In the genomic region with DNA sequence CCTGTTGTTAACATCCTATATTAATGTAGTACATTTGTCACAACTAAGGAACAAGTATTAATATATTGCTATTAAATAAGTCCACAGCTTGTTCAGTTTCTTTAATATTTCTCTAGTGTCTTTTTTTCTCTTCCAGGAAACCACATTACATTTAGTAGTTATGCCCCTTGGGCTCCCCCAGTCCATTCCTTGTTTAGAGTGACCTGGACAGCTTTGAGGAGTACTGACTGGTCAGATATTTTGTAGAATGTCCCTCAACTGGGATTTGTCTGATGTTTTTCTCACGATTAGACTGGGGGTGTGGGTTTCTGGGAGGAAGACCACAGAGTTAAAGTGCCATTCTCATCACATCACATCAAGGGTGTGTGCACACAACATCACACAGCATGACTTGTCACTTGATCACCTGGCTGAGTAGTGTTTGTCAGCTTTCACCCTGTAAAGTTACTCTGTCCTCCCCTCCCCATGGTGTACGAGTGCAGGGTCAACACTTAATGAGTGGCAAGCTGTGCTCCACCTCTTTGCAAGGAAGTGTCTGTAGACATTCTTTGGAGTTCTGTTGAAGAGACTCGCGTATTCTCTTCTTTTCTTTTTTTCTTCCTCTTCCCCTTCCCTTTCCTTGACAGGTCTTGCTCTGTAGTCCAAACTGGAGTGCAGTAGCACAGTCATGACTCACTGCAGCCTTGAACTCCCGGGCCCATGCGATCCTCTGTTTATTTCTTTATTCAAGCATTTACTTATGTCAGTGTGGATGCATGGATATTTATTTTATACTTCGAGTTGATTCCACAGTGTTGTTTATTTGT, we compare ENCODE assay signal across 16 cellular contexts. TPM values are rescaled to one million over a fixed set of nuclear protein-coding genes. Genes with fewer than 3 reads are reported as not detected.
DNase-seq lines count a peak whose midpoint lies in the region; ATAC-seq and TF ChIP-seq lines count a peak whose summit lies in the region.
"Had no signal": no experiment of that assay in that cellular context is flagged by ENCODE, and none has a peak within 500 bp of the region (broad histone marks: within the 10 kb centered on the region; RNA-seq: fewer than 3 reads in every experiment).

No MANE protein-coding gene starts in this region.

- H3K9me3 ChIP-seq in endodermal cell (ENCODE audit: control insufficient read depth, low read length), result no peaks in the 10 kb centered on the region
- H3K9me3 ChIP-seq: esophagus muscularis mucosa, Peyer's patch, sigmoid colon had no signal

- H3K4me3 ChIP-seq in endodermal cell (ENCODE audit: low read length), result no peak overlapping the region
- H3K4me3 ChIP-seq: esophagus muscularis mucosa, Peyer's patch, sigmoid colon had no signal

- H3K27ac ChIP-seq in endodermal cell (ENCODE audit: low read depth, low read length), result no peak overlapping the region
- H3K27ac ChIP-seq: esophagus muscularis mucosa, sigmoid colon had no signal

- H3K4me3 Mint-ChIP-seq in endodermal cell (no peak overlapping the region), mesothelial cell of epicardium (no peak overlapping the region)
- H3K4me3 Mint-ChIP-seq: central memory CD8-positive, alpha-beta T cell; T-helper 17 cell had no signal

- H3K27me3 Mint-ChIP-seq in endodermal cell (ENCODE audit: insufficient read depth) (no peaks in the 10 kb centered on the region), mesothelial cell of epicardium (ENCODE audit: low read depth) (no peaks in the 10 kb centered on the region)
- H3K27me3 Mint-ChIP-seq: central memory CD8-positive, alpha-beta T cell; T-helper 17 cell had no signal

- no peak overlapping the region for H3K9ac ChIP-seq in endodermal cell (ENCODE audit: extremely low read depth, low read length, poor library complexity, severe bottlenecking)

- H3K36me3 Mint-ChIP-seq in endodermal cell (ENCODE audit: low read depth) (peaks cover 10% of the 10 kb centered on the region), mesothelial cell of epicardium (peaks cover 4% of the 10 kb centered on the region)

- DNase-seq in Daoy (ENCODE audit: low read depth) (peak; percentile 22), HT1080 (ENCODE audit: low read depth) (peak; percentile 14), endodermal cell (no peak), mesothelial cell of epicardium (ENCODE audit: low spot score in 2 of 2, unreplicated experiment in 2 of 2) (no peak), AG20443 (ENCODE audit: low spot score) (no peak)
- no peak for DNase-seq in stimulated activated CD4-positive, alpha-beta T cell treated with anti-CD3 and anti-CD28 coated beads, Interleukin-4, amount 100 ng/mL, for 4 hours
- DNase-seq: activated CD4-positive, alpha-beta T cell treated with anti-CD3 and anti-CD28 coated beads, Interleukin-2, amount 50 U/mL, for 1 hour; C1 segment of cervical spinal cord; Kasumi-1; sigmoid colon; T-helper 17 cell had no signal

- H3K36me3 ChIP-seq in endodermal cell (ENCODE audit: control insufficient read depth, insufficient read depth, low read length), result no peaks in the 10 kb centered on the region
- H3K36me3 ChIP-seq: esophagus muscularis mucosa, Peyer's patch, sigmoid colon had no signal

- H3K27ac Mint-ChIP-seq in endodermal cell, result peak overlapping the region; percentile 48
- H3K27ac Mint-ChIP-seq in mesothelial cell of epicardium, result peak overlapping the region; percentile 17
- H3K27ac Mint-ChIP-seq: T-helper 17 cell had no signal

- TF ChIP-seq CTCF in endodermal cell (conservative IDR thresholded peaks at IDR 0.05), result no peak
- no peak for TF ChIP-seq CTCF in mesothelial cell of epicardium (IDR thresholded peaks at IDR 0.05; ENCODE audit: unreplicated experiment)

- H3K9me3 Mint-ChIP-seq in endodermal cell (no peaks in the 10 kb centered on the region), mesothelial cell of epicardium (no peaks in the 10 kb centered on the region)
- H3K9me3 Mint-ChIP-seq: central memory CD8-positive, alpha-beta T cell had no signal

- H3K4me1 ChIP-seq in endodermal cell (ENCODE audit: control insufficient read depth, insufficient read depth, low read length), result no peaks in the 10 kb centered on the region
- H3K4me1 ChIP-seq: sigmoid colon had no signal

- 86 to 90% methylated on average over 4 to 7 of the region's 7 CpGs for WGBS in endodermal cell (ENCODE audit: insufficient coverage in 1 of 2, insufficient read length in 1 of 2), 2 experiments

- H3K4me1 Mint-ChIP-seq in endodermal cell (peaks cover 17% of the 10 kb centered on the region), mesothelial cell of epicardium (peaks cover 25% of the 10 kb centered on the region)

- ATAC-seq in HG02759 (IDR thresholded peaks at IDR 0.05; ENCODE audit: unreplicated experiment) (no peak), GM21786 (IDR thresholded peaks at IDR 0.05; ENCODE audit: unreplicated experiment) (no peak)
- ATAC-seq: T-helper 17 cell had no signal

- no peaks in the 10 kb centered on the region for H3K27me3 ChIP-seq in endodermal cell (ENCODE audit: control insufficient read depth, insufficient read depth, low read length, poor library complexity, severe bottlenecking)
- H3K27me3 ChIP-seq: esophagus muscularis mucosa, Peyer's patch, sigmoid colon had no signal

RNA-seq across cellular contexts. Expression of gene LMTK2, which starts 10.2 kb away (rescaled TPM):
- 4.4 and 6.2 TPM in 2 replicates for total RNA-seq in Daoy (2014; rRNA removed; shearing (Covaris generic))
- 7.1 and 8.0 TPM in 2 replicates for total RNA-seq in HT1080 (2014; rRNA removed; shearing (Covaris generic))
- polyA plus RNA-seq in HT1080 (2015; cell fraction: cytosol; rRNA removed), result 6.1 and 7.6 TPM in 2 replicates
- 12.3 and 12.7 TPM in 2 replicates for polyA plus RNA-seq in HT1080 (2015; cell fraction: nucleus; rRNA removed)
- 10 to 100 TPM; 23.5 to 25.6 TPM for total RNA-seq in endodermal cell
- polyA plus RNA-seq in endodermal cell (2013, experiment 1 of 2), result 9.8 TPM
- 9.9 TPM for polyA plus RNA-seq in endodermal cell (2013, experiment 2 of 2)
- total RNA-seq in mesothelial cell of epicardium, result 22.0 to 23.1 TPM (median 23.0 TPM) in 3 replicates

Comparison
In these comparisons a context has a peak if more than half of its experiments do, and no peak if none do; other contexts are left out.
1. DNase-seq: peak in Daoy (single experiment) and HT1080 (single experiment); none in endodermal cell (single experiment), mesothelial cell of epicardium (0 of 2), AG20443 (single experiment) and stimulated activated CD4-positive, alpha-beta T cell treated with anti-CD3 and anti-CD28 coated beads, Interleukin-4, amount 100 ng/mL, for 4 hours (0 of 2).